Comparison of ENCODE assay signal across 1 cellular context in genomic region chr14:105857223-105857815, GRCh38.
A peak's percentile ranks its signal among the peaks of the same experiment; 100 is the strongest.
TF ChIP-seq lines count a peak whose summit lies in the region.

No MANE protein-coding gene starts in this region.

TF ChIP-seq in GM12878, 131 proteins besides CTCF, POLR2A, EP300 and RAD21 (continued from another document):
- no peak for TF ChIP-seq USF1 (IDR thresholded peaks at IDR 0.05; ENCODE audit: borderline replicate concordance, extremely low read length, insufficient read depth, low read depth, low read length)
- TF ChIP-seq POU2F2 (IDR thresholded peaks at IDR 0.05; ENCODE audit: borderline replicate concordance, low read depth, low read length) = peak; percentile 42; the same call in 1 of the 3 replicates
- no peak for TF ChIP-seq KLF5 (IDR thresholded peaks at IDR 0.05; ENCODE audit: partially characterized antibody)
- TF ChIP-seq ZNF207 (IDR thresholded peaks at IDR 0.05; ENCODE audit: borderline replicate concordance) = no peak
- TF ChIP-seq POLR2AphosphoS5 (IDR thresholded peaks at IDR 0.05; ENCODE audit: low read length) = peak; percentile 40
- TF ChIP-seq POLR2AphosphoS2 (IDR thresholded peaks at IDR 0.05; ENCODE audit: low read depth, low read length) = peak; percentile 20
TF ChIP-seq in GM12878: peak in this region for 4.
